8 cellular contexts compared by ENCODE assay signal in the genomic region with DNA sequence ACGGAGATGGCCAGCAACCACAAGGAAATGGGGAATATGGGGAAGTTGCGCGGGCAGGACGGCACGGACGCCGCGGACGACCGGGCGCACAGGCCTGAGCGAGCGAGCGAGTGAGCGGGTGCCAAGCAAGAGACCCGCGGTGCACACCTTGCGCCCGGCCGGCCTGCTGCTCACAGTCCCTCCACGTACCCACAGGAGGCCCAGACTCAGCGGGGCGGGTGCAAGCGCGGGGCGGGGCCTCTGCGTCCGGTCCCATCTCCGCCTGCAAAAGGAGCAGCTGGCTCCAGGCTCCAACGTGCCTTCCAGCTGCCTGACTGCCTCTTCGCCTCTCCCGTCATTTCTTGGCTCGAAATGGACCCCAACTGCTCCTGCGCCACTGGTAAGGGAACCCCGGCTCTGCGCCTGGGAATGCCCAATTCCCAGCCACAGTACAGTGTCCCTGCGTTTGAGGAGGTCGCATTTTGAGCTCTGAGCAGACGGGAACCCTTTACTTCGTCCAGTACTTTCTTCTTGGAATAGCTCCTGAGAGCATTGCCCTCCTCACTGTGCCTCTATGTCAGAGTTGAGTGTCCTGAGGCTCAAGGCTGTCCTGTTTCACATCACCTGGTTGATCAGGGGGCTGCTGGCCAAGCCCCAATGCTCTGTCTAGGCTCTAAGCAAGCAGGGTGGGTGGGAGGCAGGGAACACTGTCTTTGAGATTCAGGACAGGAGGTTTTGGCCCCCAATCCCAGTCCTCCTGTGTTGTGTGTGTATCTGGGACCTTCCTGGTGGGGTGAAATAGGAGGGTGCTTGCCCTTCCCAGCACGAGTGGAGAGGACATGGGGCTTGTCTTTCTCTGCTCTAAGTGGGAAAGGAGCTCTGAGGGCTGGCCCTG. TPM values are rescaled to one million over a fixed set of nuclear protein-coding genes. Genes with fewer than 3 reads are reported as not detected.
A peak's percentile ranks its signal among the peaks of the same experiment; 100 is the strongest.
DNase-seq lines count a peak whose midpoint lies in the region; ATAC-seq and TF ChIP-seq lines count a peak whose summit lies in the region.

No MANE protein-coding gene starts in this region.

- DNase-seq in CD14-positive monocyte (ENCODE audit: low spot score) (no peak), RPMI8226 (peak; percentile 56), chondrocyte (ENCODE audit: low spot score) (no peak), left colon (peak; percentile 82 to 84), SKM-1 treated with dmso at 0.1 percent for 144 hours (lab: John Stamatoyannopoulos, UW; ENCODE audit: unreplicated experiment) (no peak)
- DNase-seq in stimulated activated CD4-positive, alpha-beta T cell treated with anti-CD3 and anti-CD28 coated beads, Interleukin-2, amount 100 ng/mL, for 4 hours (ENCODE audit: low read depth), result peak; percentile 35

- ATAC-seq in left colon (peak; percentile 98), GM18861 (IDR thresholded peaks at IDR 0.05; ENCODE audit: unreplicated experiment) (no peak), HG02763 (IDR thresholded peaks at IDR 0.05; ENCODE audit: unreplicated experiment) (no peak)

- peaks cover 13% of the 10 kb centered on the region for H3K4me1 Mint-ChIP-seq in CD14-positive monocyte
- peaks cover 34% of the 10 kb centered on the region for H3K4me1 Mint-ChIP-seq in chondrocyte (ENCODE audit: low read depth)

- intact Hi-C loops in CD14-positive monocyte (cut with micrococcal nuclease) (no loop called here), left colon (cut with DNase I, micrococcal nuclease) (no loop called here)

- TF ChIP-seq CTCF in CD14-positive monocyte (IDR thresholded peaks at IDR 0.05), result no peak
- no peak for TF ChIP-seq CTCF in chondrocyte (IDR thresholded peaks at IDR 0.05)

- peak overlapping the region; percentile 81 to 94 for H3K4me3 Mint-ChIP-seq in CD14-positive monocyte
- peak overlapping the region; percentile 55 for H3K4me3 Mint-ChIP-seq in chondrocyte (ENCODE audit: unreplicated experiment)

- no peak overlapping the region for H3K27ac Mint-ChIP-seq in CD14-positive monocyte
- H3K27ac Mint-ChIP-seq in chondrocyte (ENCODE audit: unreplicated experiment), result no peak overlapping the region

- H3K27me3 Mint-ChIP-seq in CD14-positive monocyte (ENCODE audit: low read depth in 3 of 3) (peaks cover 40 to 49% (median 43%) of the 10 kb centered on the region in 3 donors), chondrocyte (ENCODE audit: low read depth) (peaks cover 2% of the 10 kb centered on the region)

- H3K9me3 Mint-ChIP-seq in CD14-positive monocyte (peaks cover 0 to 2% (median 0%) of the 10 kb centered on the region in 7 donors), chondrocyte (ENCODE audit: low read depth) (no peaks in the 10 kb centered on the region)

- peaks cover 0 to 2% of the 10 kb centered on the region in 2 donors for H3K36me3 Mint-ChIP-seq in CD14-positive monocyte
- H3K36me3 Mint-ChIP-seq in chondrocyte (ENCODE audit: low read depth), result no peaks in the 10 kb centered on the region

RNA-seq across cellular contexts. Expression of a gene that starts 8.1 kb away (rescaled TPM):
- 1 to 10 TPM; 1.3 to 4.0 TPM for polyA plus RNA-seq in CD14-positive monocyte
- total RNA-seq in chondrocyte, result 23.2 to 35.8 TPM (median 31.4 TPM) in 3 replicates
- total RNA-seq in left colon, result 100 to 1,000 TPM in 1 of 2 donors, 10 to 100 TPM in 1; 64.7 to 240 TPM

RNA-seq across cellular contexts. Expression of a gene that starts 9.1 kb away (rescaled TPM):
- 100 to 1,000 TPM; 126 to 228 TPM for polyA plus RNA-seq in CD14-positive monocyte
- total RNA-seq in chondrocyte, result 160 to 407 TPM (median 183 TPM) in 3 replicates
- total RNA-seq in left colon, result 100 to 1,000 TPM in 1 of 2 donors, 10 to 100 TPM in 1; 78.4 to 287 TPM

RNA-seq across cellular contexts. Expression of a gene that starts 15.0 kb away (rescaled TPM):
- polyA plus RNA-seq in CD14-positive monocyte, result not detected
- total RNA-seq in chondrocyte (0.35 to 0.59 TPM in 2 of 3 replicates, not detected in the other), left colon (10 to 100 TPM in 1 of 2 donors, 1 to 10 TPM in 1; 5.1 to 60.6 TPM)

RNA-seq across cellular contexts. Expression of a gene that starts 21.0 kb away (rescaled TPM):
- polyA plus RNA-seq in CD14-positive monocyte, result not detected
- total RNA-seq in chondrocyte (1.1 TPM in 1 of 3 replicates, not detected in the others), left colon (1 to 10 TPM; 4.7 to 5.1 TPM)

RNA-seq across cellular contexts. Expression of a gene that starts 28.1 kb away (rescaled TPM):
- not detected for polyA plus RNA-seq in CD14-positive monocyte
- total RNA-seq in chondrocyte (0.77 TPM in 1 of 3 replicates, not detected in the others), left colon (1 to 10 TPM; 1.5 to 1.8 TPM)

Comparison
In these comparisons a context has a peak if more than half of its experiments do, and no peak if none do; other contexts are left out.
1. DNase-seq: peak in RPMI8226 (single experiment), left colon (2 of 2) and stimulated activated CD4-positive, alpha-beta T cell treated with anti-CD3 and anti-CD28 coated beads, Interleukin-2, amount 100 ng/mL, for 4 hours (single experiment); none in CD14-positive monocyte (single experiment), chondrocyte (single experiment) and SKM-1 treated with dmso at 0.1 percent for 144 hours (single experiment).